In the genomic region with DNA sequence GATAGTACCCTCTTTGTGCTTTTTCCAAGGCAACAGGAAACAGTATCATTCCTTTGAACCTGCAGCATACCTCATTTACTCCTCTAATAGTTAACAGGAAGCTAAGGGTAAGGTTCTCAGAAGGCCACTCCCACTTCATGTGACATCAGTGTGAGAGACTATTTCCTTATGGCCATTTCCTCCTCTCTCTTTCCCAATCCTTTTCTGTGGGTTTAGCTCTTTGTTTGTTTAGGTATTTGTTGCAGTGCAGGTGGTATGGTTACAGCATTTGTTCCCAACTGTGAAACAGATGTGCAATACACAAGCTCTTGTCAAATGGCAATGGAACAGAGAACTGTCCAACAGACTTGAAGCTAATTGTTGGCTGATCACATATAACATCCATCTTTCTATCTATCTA, we compare ENCODE assay signal across 10 cellular contexts. TPM values are rescaled to one million over a fixed set of nuclear protein-coding genes. Genes with fewer than 3 reads are reported as not detected.
A peak's percentile ranks its signal among the peaks of the same experiment; 100 is the strongest.
DNase-seq lines count a peak whose midpoint lies in the region; ATAC-seq, FAIRE-seq and TF ChIP-seq lines count a peak whose summit lies in the region.
"Had no signal": no experiment of that assay in that cellular context is flagged by ENCODE, and none has a peak within 500 bp of the region (broad histone marks: within the 10 kb centered on the region; RNA-seq: fewer than 3 reads in every experiment).

No MANE protein-coding gene starts in this region.

- H3K9me3 Mint-ChIP-seq in neural progenitor cell, result no peaks in the 10 kb centered on the region

- no peak for TF ChIP-seq RAD21 in HCT116 (IDR thresholded peaks at IDR 0.05; ENCODE audit: low read depth)

- H4K20me1 ChIP-seq in HCT116 (ENCODE audit: insufficient read depth), result no peaks in the 10 kb centered on the region
- no peaks in the 10 kb centered on the region for H4K20me1 ChIP-seq in neural progenitor cell (ENCODE audit: low read depth)

- H3K9me3 ChIP-seq in HCT116 (ENCODE audit: control insufficient read depth in 1 of 2, insufficient read depth in 1 of 2, low read depth in 1 of 2, low read length in 2 of 2), result no peaks in the 10 kb centered on the region
- H3K9me3 ChIP-seq in neural progenitor cell (ENCODE audit: low read depth), result no peaks in the 10 kb centered on the region

- no peaks in the 10 kb centered on the region for H3F3A ChIP-seq in neural progenitor cell (ENCODE audit: low read depth)

- H3K27ac ChIP-seq in HCT116 (ENCODE audit: low read depth, low read length), result no peak overlapping the region
- H3K27ac ChIP-seq in neural progenitor cell, result no peak overlapping the region

- no peak overlapping the region for H3K4me3 ChIP-seq in HCT116 (replicated peaks in 1 of 2; ENCODE audit: low read depth in 1 of 2, low read length in 2 of 2)
- H3K4me3 ChIP-seq in bronchial epithelial cell (ENCODE audit: low read depth, low read length), result no peak overlapping the region
- no peak overlapping the region for H3K4me3 ChIP-seq in neural progenitor cell

- BruUV-seq in HCT116 (replicated peaks; lab: Mats Ljungman, UMichigan), result no TSS peak

- POLR2A ChIA-PET in HCT116 (lab: Charles Lee), result interaction anchor here (0.8 to 1.2 kb wide), 2 partner anchors 12 to 39 kb away, joined by 3 to 5 read pairs; no protein-coding TSS in a partner anchor

- intact Hi-C loops in HCT116 (cut with micrococcal nuclease), result no loop called here

- CTCF ChIA-PET in HCT116 (lab: Charles Lee), result interaction anchor here (0.7 kb wide), 1 partner anchor 13 kb away, joined by 3 read pairs; no protein-coding TSS in a partner anchor

- no peaks in the 10 kb centered on the region for H3K36me3 Mint-ChIP-seq in neural progenitor cell

- H2AFZ ChIP-seq in HCT116 (ENCODE audit: low read depth, low read length, poor library complexity, severe bottlenecking) (no peak overlapping the region), neural progenitor cell (replicated peaks) (peak overlapping the region; percentile 50)

- DNase-seq in HCT116 (ENCODE audit: low read depth, low spot score) (peak; percentile 23), NCI-H2029 (lab: John Stamatoyannopoulos, UW) (peak; percentile 97), bronchial epithelial cell (ENCODE audit: low read depth) (peak; percentile 91), neural progenitor cell (ENCODE audit: low spot score) (no peak), AG08395 (ENCODE audit: low spot score) (no peak), NCI-H1436 treated with DMSO at 0.1 percent for 48 hours (lab: John Stamatoyannopoulos, UW) (no peak)
- DNase-seq: GOT3, NCI-H1105 treated with DMSO at 0.1 percent for 48 hours had no signal

- no peaks in the 10 kb centered on the region for H3K27me3 ChIP-seq in HCT116 (ENCODE audit: insufficient read depth, low read length)
- no peaks in the 10 kb centered on the region for H3K27me3 ChIP-seq in bronchial epithelial cell (ENCODE audit: control insufficient read depth, insufficient read depth, low read length)
- no peaks in the 10 kb centered on the region for H3K27me3 ChIP-seq in neural progenitor cell

- H3K4me2 ChIP-seq in HCT116 (ENCODE audit: low read length), result peak overlapping the region; percentile 23; the same call in 1 of the 2 replicates
- no peak overlapping the region for H3K4me2 ChIP-seq in neural progenitor cell

- H3K4me1 Mint-ChIP-seq in neural progenitor cell, result no peaks in the 10 kb centered on the region

- TF ChIP-seq POLR2A in HCT116 (IDR thresholded peaks at IDR 0.05; ENCODE audit: borderline replicate concordance, extremely low read depth, insufficient read depth, insufficient read length), result no peak

- RAD21 ChIA-PET in HCT116 (lab: Charles Lee; ENCODE audit: low non-redundant PET in 1 of 2, low total read pairs in 2 of 2, uncharacterized antibody in 2 of 2, unreplicated experiment in 2 of 2), result no interaction called here

- TF ChIP-seq CTCF in HCT116 (IDR thresholded peaks at IDR 0.05 in 2 of 3, conservative IDR thresholded peaks at IDR 0.05 in 1 of 3; ENCODE audit: borderline replicate concordance in 1 of 3, insufficient read depth in 1 of 3, low read depth in 2 of 3, low read length in 2 of 3), result no peak
- TF ChIP-seq CTCF in bronchial epithelial cell (IDR thresholded peaks at IDR 0.05; ENCODE audit: insufficient read depth, low read length, severe bottlenecking), result no peak
- no peak for TF ChIP-seq CTCF in neural progenitor cell (IDR thresholded peaks at IDR 0.05)

- H3K27ac Mint-ChIP-seq in neural progenitor cell, result no peak overlapping the region

- FAIRE-seq in bronchial epithelial cell (lab: Jason Lieb, UNC), result no peak

- peaks cover 2% of the 10 kb centered on the region for H3K27me3 Mint-ChIP-seq in neural progenitor cell (ENCODE audit: insufficient read depth, low read depth)

- no peak for ATAC-seq in HCT116
- no peak for ATAC-seq in HG03439 (IDR thresholded peaks at IDR 0.05; ENCODE audit: unreplicated experiment)
- no peak for ATAC-seq in GM19452 (IDR thresholded peaks at IDR 0.05; ENCODE audit: unreplicated experiment)

- no peak overlapping the region for H3K4me3 Mint-ChIP-seq in neural progenitor cell

- H3K36me3 ChIP-seq in HCT116 (ENCODE audit: control insufficient read depth in 1 of 2, insufficient read depth in 2 of 2, low read length in 2 of 2) (no peaks in the 10 kb centered on the region; a peak in 2 of 4 replicates), bronchial epithelial cell (ENCODE audit: control insufficient read depth, insufficient read depth, low read length) (no peaks in the 10 kb centered on the region), neural progenitor cell (no peaks in the 10 kb centered on the region)

- H3K9ac ChIP-seq in HCT116 (ENCODE audit: low read length) (no peak overlapping the region), neural progenitor cell (no peak overlapping the region)

- H3K9me2 ChIP-seq in HCT116 (ENCODE audit: insufficient read depth), result no peaks in the 10 kb centered on the region

- H3K4me1 ChIP-seq in HCT116 (ENCODE audit: control insufficient read depth in 1 of 2, insufficient read depth in 2 of 2, low read length in 2 of 2) (peaks cover 2 to 13% of the 10 kb centered on the region in 2 experiments; a peak in 2 of 4 replicates), neural progenitor cell (no peaks in the 10 kb centered on the region)

- no peaks in the 10 kb centered on the region for H3K79me2 ChIP-seq in HCT116 (ENCODE audit: insufficient read depth, low read length)
- no peaks in the 10 kb centered on the region for H3K79me2 ChIP-seq in neural progenitor cell (ENCODE audit: low read depth)

TF ChIP-seq in HCT116, 20 proteins besides CTCF, POLR2A, EP300 and RAD21:
- 0 out of 2 replicates have a peak, but pooled peaks have one; percentile 18 for TF ChIP-seq CBX3 (IDR thresholded peaks at IDR 0.05; ENCODE audit: low read depth)
- TF ChIP-seq EGR1 (IDR thresholded peaks at IDR 0.05; ENCODE audit: low read depth), result no peak
- TF ChIP-seq SIN3A (IDR thresholded peaks at IDR 0.05; ENCODE audit: low read depth), result no peak
- peak; percentile 45; the same call in 1 of the 2 replicates for TF ChIP-seq SP1 (IDR thresholded peaks at IDR 0.05; ENCODE audit: low read depth)
- TF ChIP-seq, protein P1, sequence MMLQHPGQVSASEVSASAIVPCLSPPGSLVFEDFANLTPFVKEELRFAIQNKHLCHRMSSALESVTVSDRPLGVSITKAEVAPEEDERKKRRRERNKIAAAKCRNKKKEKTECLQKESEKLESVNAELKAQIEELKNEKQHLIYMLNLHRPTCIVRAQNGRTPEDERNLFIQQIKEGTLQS (IDR thresholded peaks at IDR 0.05), result no peak
- no peak for TF ChIP-seq SRF (IDR thresholded peaks at IDR 0.05; ENCODE audit: low read depth)
- no peak for TF ChIP-seq EZH2phosphoT487 (IDR thresholded peaks at IDR 0.05; ENCODE audit: borderline replicate concordance)
- no peak for TF ChIP-seq MAX (IDR thresholded peaks at IDR 0.05)
- no peak for TF ChIP-seq FOSL1 (IDR thresholded peaks at IDR 0.05; ENCODE audit: low read depth)
- peak; percentile 47; the same call in 1 of the 2 replicates for TF ChIP-seq CEBPB (IDR thresholded peaks at IDR 0.05; ENCODE audit: low read depth)
- TF ChIP-seq TCF7L2 (IDR thresholded peaks at IDR 0.05; ENCODE audit: borderline replicate concordance, extremely low read depth, insufficient read depth, insufficient read length), result no peak
- TF ChIP-seq ZFX (IDR thresholded peaks at IDR 0.05), result no peak
- TF ChIP-seq JUND (IDR thresholded peaks at IDR 0.05), result no peak
- no peak for TF ChIP-seq EZH2 (IDR thresholded peaks at IDR 0.05)

RNA-seq across cellular contexts. Expression of gene TMC5, which starts 14.7 kb away (rescaled TPM):
- total RNA-seq in HCT116 (2021; ENCODE audit: unreplicated experiment) (15.7 TPM), bronchial epithelial cell (0.26 and 3.5 TPM in 2 replicates), neural progenitor cell (ENCODE audit: low replicate concordance) (0.32 and 0.40 TPM in 2 replicates)
- 11.9 and 12.7 TPM in 2 replicates for polyA plus RNA-seq in HCT116 (2012)

Comparison
In these comparisons a context has a peak if more than half of its experiments do, and no peak if none do; other contexts are left out.
1. DNase-seq: peak in HCT116 (single experiment), NCI-H2029 (single experiment) and bronchial epithelial cell (single experiment); none in neural progenitor cell (single experiment), AG08395 (single experiment) and NCI-H1436 treated with DMSO at 0.1 percent for 48 hours (single experiment).